Comparison of ENCODE assay signal across 25 cellular contexts in genomic region chr10:71366710-71367109, GRCh38.
"Had no signal": no experiment of that assay in that cellular context is flagged by ENCODE, and none has a peak within 500 bp of the region (broad histone marks: within the 10 kb centered on the region; RNA-seq: fewer than 3 reads in every experiment).

No MANE protein-coding gene starts in this region.

- DNase-seq: activated CD4-positive, alpha-beta T cell treated with anti-CD3 and anti-CD28 coated beads, Interleukin-2, amount 10 ng/mL, durations not matched to agents 7 days and 5 days; activated CD8-positive, alpha-beta memory T cell treated with anti-CD3 and anti-CD28 coated beads for 24 hours; activated CD8-positive, alpha-beta memory T cell treated with anti-CD3 and anti-CD28 coated beads, Interleukin-2, amount 50 U/mL, for 48 hours; activated effector memory CD4-positive, alpha-beta T cell treated with Interleukin-2 at 50 U/mL for 16 hours; activated naive CD4-positive, alpha-beta T cell treated with anti-CD3 and anti-CD28 coated beads, Interleukin-2, amount 10 ng/mL, durations not matched to agents 7 days and 5 days; activated T-cell treated with anti-CD3 and anti-CD28 coated beads, Interleukin-2, amount 50 U/mL, for 48 hours; effector CD8-positive, alpha-beta T cell; foreskin fibroblast; left cardiac atrium; lower lobe of right lung; nephron progenitor cell; right lobe of liver; stimulated activated CD4-positive, alpha-beta T cell treated with anti-CD3 and anti-CD28 coated beads, Interleukin-4, amount 100 ng/mL, for 24 hours; T-helper 1 cell; T1000 had no signal

- H3K9me3 Mint-ChIP-seq: activated CD4-positive, alpha-beta T cell treated with anti-CD3 and anti-CD28 coated beads, Interleukin-2, amount 10 ng/mL, durations not matched to agents 7 days and 5 days; activated naive CD4-positive, alpha-beta T cell treated with anti-CD3 and anti-CD28 coated beads, Interleukin-2, amount 10 ng/mL, durations not matched to agents 7 days and 5 days; mesothelial cell of epicardium; nephron progenitor cell; stimulated activated effector memory CD8-positive, alpha-beta T cell treated with anti-CD3 and anti-CD28 coated beads, Interleukin-12 subunit alpha, Interleukin-12 subunit beta, amount 100 ng/mL, for 72 hours had no signal

- H3K4me1 ChIP-seq: ascending aorta, right lobe of liver, vagina had no signal

- ATAC-seq: activated CD4-positive, CD25-positive, alpha-beta regulatory T cell treated with anti-CD3 and anti-CD28 coated beads, Interleukin-2, amount 50 U/mL, for 24 hours; stimulated activated effector memory CD8-positive, alpha-beta T cell treated with anti-CD3 and anti-CD28 coated beads, Interleukin-12 subunit alpha, Interleukin-12 subunit beta, amount 100 ng/mL, for 72 hours had no signal

- H3K4me3 Mint-ChIP-seq: activated CD4-positive, alpha-beta T cell treated with anti-CD3 and anti-CD28 coated beads, Interleukin-2, amount 10 ng/mL, durations not matched to agents 7 days and 5 days; activated naive CD4-positive, alpha-beta T cell treated with anti-CD3 and anti-CD28 coated beads, Interleukin-2, amount 10 ng/mL, durations not matched to agents 7 days and 5 days; mesothelial cell of epicardium; nephron progenitor cell; stimulated activated effector memory CD8-positive, alpha-beta T cell treated with anti-CD3 and anti-CD28 coated beads, Interleukin-12 subunit alpha, Interleukin-12 subunit beta, amount 100 ng/mL, for 72 hours had no signal

- H2AFZ ChIP-seq: hepatocyte had no signal

- H3K36me3 Mint-ChIP-seq: activated naive CD4-positive, alpha-beta T cell treated with anti-CD3 and anti-CD28 coated beads, Interleukin-2, amount 10 ng/mL, durations not matched to agents 7 days and 5 days had no signal

- H3K79me2 ChIP-seq: hepatocyte had no signal

- H3K9me3 ChIP-seq: ascending aorta, lower lobe of right lung, right lobe of liver, vagina had no signal

- H3K27me3 ChIP-seq: ascending aorta, hepatocyte, right lobe of liver, vagina had no signal

- H3K4me3 ChIP-seq: ascending aorta, coronary artery, hepatocyte, lower lobe of right lung, right lobe of liver, smooth muscle cell, vagina had no signal

- H3K4me1 Mint-ChIP-seq: activated CD4-positive, alpha-beta T cell treated with anti-CD3 and anti-CD28 coated beads, Interleukin-2, amount 10 ng/mL, durations not matched to agents 7 days and 5 days; activated naive CD4-positive, alpha-beta T cell treated with anti-CD3 and anti-CD28 coated beads, Interleukin-2, amount 10 ng/mL, durations not matched to agents 7 days and 5 days; mesothelial cell of epicardium; nephron progenitor cell had no signal

- H3K4me2 ChIP-seq: hepatocyte, smooth muscle cell had no signal

- FAIRE-seq: islet of Langerhans had no signal

- H3K27ac ChIP-seq: ascending aorta, epithelial cell of prostate, hepatocyte, lower lobe of right lung, right lobe of liver, vagina had no signal

- H3K27ac Mint-ChIP-seq: activated CD4-positive, alpha-beta T cell treated with anti-CD3 and anti-CD28 coated beads, Interleukin-2, amount 10 ng/mL, durations not matched to agents 7 days and 5 days; activated naive CD4-positive, alpha-beta T cell treated with anti-CD3 and anti-CD28 coated beads, Interleukin-2, amount 10 ng/mL, durations not matched to agents 7 days and 5 days; mesothelial cell of epicardium; nephron progenitor cell; stimulated activated effector memory CD8-positive, alpha-beta T cell treated with anti-CD3 and anti-CD28 coated beads, Interleukin-12 subunit alpha, Interleukin-12 subunit beta, amount 100 ng/mL, for 72 hours had no signal
